ENCODE assay signal across 8 cellular contexts in genomic region chr10:94363251-94363565, GRCh38. TPM values are rescaled to one million over a fixed set of nuclear protein-coding genes. Genes with fewer than 3 reads are reported as not detected.
DNase-seq lines count a peak whose midpoint lies in the region; ATAC-seq and TF ChIP-seq lines count a peak whose summit lies in the region.

No MANE protein-coding gene starts in this region.

- peak overlapping the region; percentile 96 for H3K4me3 Mint-ChIP-seq in activated naive CD8-positive, alpha-beta T cell treated with anti-CD3 and anti-CD28 coated beads for 36 hours
- peak overlapping the region; percentile 95 for H3K4me3 Mint-ChIP-seq in type B pancreatic cell

- peak overlapping the region; percentile 96 for H3K27ac Mint-ChIP-seq in activated naive CD8-positive, alpha-beta T cell treated with anti-CD3 and anti-CD28 coated beads for 36 hours
- H3K27ac Mint-ChIP-seq in type B pancreatic cell: peak overlapping the region; percentile 91

- peak overlapping the region; percentile 58 for H3K27ac ChIP-seq in layer of hippocampus (ENCODE audit: low read depth, low read length)

- peaks cover 16% of the 10 kb centered on the region for H3K4me1 Mint-ChIP-seq in activated naive CD8-positive, alpha-beta T cell treated with anti-CD3 and anti-CD28 coated beads for 36 hours
- H3K4me1 Mint-ChIP-seq in type B pancreatic cell (ENCODE audit: unreplicated experiment): peaks cover 9% of the 10 kb centered on the region

- no peaks in the 10 kb centered on the region for H3K9me3 Mint-ChIP-seq in activated naive CD8-positive, alpha-beta T cell treated with anti-CD3 and anti-CD28 coated beads for 36 hours
- H3K9me3 Mint-ChIP-seq in type B pancreatic cell: no peaks in the 10 kb centered on the region

- peaks cover 33% of the 10 kb centered on the region for H3K36me3 Mint-ChIP-seq in activated naive CD8-positive, alpha-beta T cell treated with anti-CD3 and anti-CD28 coated beads for 36 hours
- H3K36me3 Mint-ChIP-seq in type B pancreatic cell: peaks cover 10% of the 10 kb centered on the region

- peaks cover 6% of the 10 kb centered on the region for H3K27me3 Mint-ChIP-seq in activated naive CD8-positive, alpha-beta T cell treated with anti-CD3 and anti-CD28 coated beads for 36 hours
- H3K27me3 Mint-ChIP-seq in type B pancreatic cell: peaks cover 6% of the 10 kb centered on the region

- H3K27me3 ChIP-seq in layer of hippocampus (ENCODE audit: control insufficient read depth, insufficient read depth, low read length): no peaks in the 10 kb centered on the region

- DNase-seq in activated naive CD8-positive, alpha-beta T cell treated with anti-CD3 and anti-CD28 coated beads for 36 hours: no peak
- DNase-seq in type B pancreatic cell (ENCODE audit: extremely low spot score, unreplicated experiment) (no peak), globus pallidus (ENCODE audit: low spot score) (no peak), NCI-H187 treated with DMSO at 0.1 percent for 48 hours (lab: John Stamatoyannopoulos, UW) (no peak), amygdala (lab: John Stamatoyannopoulos, UW) (no peak)

- peak overlapping the region; percentile 75 for H3K4me3 ChIP-seq in GM12875 (ENCODE audit: low read depth, low read length)

- ATAC-seq in HG02885 (IDR thresholded peaks at IDR 0.05; ENCODE audit: poor library complexity, unreplicated experiment): peak; percentile 19

- no peak for TF ChIP-seq CTCF in GM12875 (IDR thresholded peaks at IDR 0.05; ENCODE audit: borderline replicate concordance, insufficient read depth, low read depth, low read length)
- TF ChIP-seq CTCF in type B pancreatic cell (conservative IDR thresholded peaks at IDR 0.05): no peak

RNA-seq across cellular contexts. Expression of gene NOC3L, which starts 0.5 kb away (rescaled TPM):
- total RNA-seq in activated naive CD8-positive, alpha-beta T cell treated with anti-CD3 and anti-CD28 coated beads for 36 hours: 10 to 100 TPM; 47.9 to 48.9 TPM
- 17.2 and 21.1 TPM in 2 replicates for total RNA-seq in type B pancreatic cell (ENCODE audit: low replicate concordance)

RNA-seq across cellular contexts. Expression of gene TBC1D12, which starts 39.1 kb away (rescaled TPM):
- under 1 TPM; 0.33 to 0.70 TPM for total RNA-seq in activated naive CD8-positive, alpha-beta T cell treated with anti-CD3 and anti-CD28 coated beads for 36 hours
- total RNA-seq in type B pancreatic cell (ENCODE audit: low replicate concordance): 9.0 and 9.7 TPM in 2 replicates
